In the genomic region with DNA sequence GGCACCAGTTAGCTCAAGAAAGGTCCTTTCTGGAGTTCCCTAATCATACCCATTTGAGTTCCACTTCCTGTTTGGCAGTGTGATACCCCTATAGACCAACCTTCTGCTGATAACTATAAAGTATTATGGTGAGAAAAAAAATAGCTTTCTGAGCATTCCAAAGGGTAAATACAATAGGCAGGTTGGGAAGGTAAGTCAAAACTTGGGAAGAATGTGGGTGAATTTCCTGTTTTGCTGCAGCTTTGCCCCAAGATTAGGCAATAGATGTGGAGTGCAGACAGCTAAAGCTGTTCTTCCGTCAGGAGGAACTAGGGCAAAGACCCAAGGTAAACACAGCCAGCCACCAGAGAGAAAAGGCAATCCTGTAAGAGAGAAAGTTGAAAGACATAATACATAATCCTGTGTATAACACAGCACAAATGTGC, we compare ENCODE assay signal across 10 cellular contexts. TPM values are rescaled to one million over a fixed set of nuclear protein-coding genes. Genes with fewer than 3 reads are reported as not detected.
DNase-seq lines count a peak whose midpoint lies in the region; ATAC-seq and TF ChIP-seq lines count a peak whose summit lies in the region.
"Had no signal": no experiment of that assay in that cellular context is flagged by ENCODE, and none has a peak within 500 bp of the region (broad histone marks: within the 10 kb centered on the region; RNA-seq: fewer than 3 reads in every experiment).

No MANE protein-coding gene starts in this region.

- H3K27me3 Mint-ChIP-seq in endothelial cell (ENCODE audit: unreplicated experiment), result peaks cover 1% of the 10 kb centered on the region

- H3K4me3 Mint-ChIP-seq in endothelial cell (ENCODE audit: unreplicated experiment), result no peak overlapping the region

- DNase-seq in Daoy (ENCODE audit: low read depth), result peak; percentile 51
- DNase-seq in NCI-H446 treated with DMSO at 0.1 percent for 48 hours (lab: John Stamatoyannopoulos, UW), result peak; percentile 61
- DNase-seq in endothelial cell (ENCODE audit: low spot score), result no peak
- DNase-seq in non-pigmented ciliary epithelial cell (ENCODE audit: low read depth), result peak; percentile 42
- DNase-seq in GOT3 (lab: John Stamatoyannopoulos, UW), result no peak
- DNase-seq in activated T-cell treated with anti-CD3 and anti-CD28 coated beads, Interleukin-2, amount 50 U/mL, for 48 hours, result no peak
- DNase-seq: effector memory CD4-positive, alpha-beta T cell; SW 1271 had no signal

- H3K9me3 Mint-ChIP-seq in endothelial cell (ENCODE audit: unreplicated experiment), result no peaks in the 10 kb centered on the region

- peaks cover 5% of the 10 kb centered on the region for H3K36me3 Mint-ChIP-seq in endothelial cell (ENCODE audit: low read depth, unreplicated experiment)

- H3K4me1 Mint-ChIP-seq in endothelial cell (ENCODE audit: unreplicated experiment), result peaks cover 65% of the 10 kb centered on the region

- no peak for ATAC-seq in GM19455 (IDR thresholded peaks at IDR 0.05; ENCODE audit: unreplicated experiment)
- no peak for ATAC-seq in HG03135 (IDR thresholded peaks at IDR 0.05; ENCODE audit: unreplicated experiment)

- TF ChIP-seq CTCF in endothelial cell (IDR thresholded peaks at IDR 0.05; ENCODE audit: unreplicated experiment), result no peak

- H3K27ac Mint-ChIP-seq in endothelial cell (ENCODE audit: unreplicated experiment), result peak overlapping the region; percentile 24

RNA-seq across cellular contexts. Expression of gene GUCA2A, which starts 49.9 kb away (rescaled TPM):
- not detected in 2 replicates for total RNA-seq in Daoy (2014; rRNA removed; shearing (Covaris generic))
- total RNA-seq in endothelial cell (ENCODE audit: unreplicated experiment), result not detected

Comparison
In these comparisons a context has a peak if more than half of its experiments do, and no peak if none do; other contexts are left out.
1. DNase-seq: peak in Daoy (single experiment), NCI-H446 treated with DMSO at 0.1 percent for 48 hours (single experiment) and non-pigmented ciliary epithelial cell (single experiment); none in endothelial cell (single experiment), GOT3 (single experiment) and activated T-cell treated with anti-CD3 and anti-CD28 coated beads, Interleukin-2, amount 50 U/mL, for 48 hours (0 of 2).